9 cellular contexts compared by ENCODE assay signal in genomic region chr18:21851327-21851961, GRCh38.
A peak's percentile ranks its signal among the peaks of the same experiment; 100 is the strongest.
DNase-seq lines count a peak whose midpoint lies in the region; ATAC-seq, FAIRE-seq and TF ChIP-seq lines count a peak whose summit lies in the region.
"Had no signal": no experiment of that assay in that cellular context is flagged by ENCODE, and none has a peak within 500 bp of the region (broad histone marks: within the 10 kb centered on the region; RNA-seq: fewer than 3 reads in every experiment).

No MANE protein-coding gene starts in this region.

- H3K9me3 ChIP-seq in IMR-90 (ENCODE audit: control insufficient read depth, insufficient read depth, low read length) (no peaks in the 10 kb centered on the region), mesenchymal stem cell (ENCODE audit: control insufficient read depth, low read length) (no peaks in the 10 kb centered on the region)

- H2AK5ac ChIP-seq in IMR-90 (ENCODE audit: low read depth, low read length) (no peak overlapping the region), mesenchymal stem cell (ENCODE audit: low read length, severe bottlenecking) (no peak overlapping the region)

- no peak overlapping the region for H3K23ac ChIP-seq in IMR-90 (ENCODE audit: low read depth, low read length)
- H3K23ac ChIP-seq in mesenchymal stem cell (ENCODE audit: low read length in 2 of 2) = no peak overlapping the region

- BruUV-seq in IMR-90 (replicated peaks; lab: Mats Ljungman, UMichigan) = no TSS peak

- CTCF ChIA-PET in IMR-90 (lab: Yijun Ruan, JAX) = interaction anchor here (1.4 kb wide), 1 partner anchor 32 kb away, joined by 4 read pairs; no protein-coding TSS in a partner anchor

- no peak for TF ChIP-seq RAD21 in IMR-90 (IDR thresholded peaks at IDR 0.05; ENCODE audit: low read length)

- no peak overlapping the region for H4K5ac ChIP-seq in IMR-90 (ENCODE audit: low read depth, low read length)

- TF ChIP-seq POLR2A in IMR-90 (IDR thresholded peaks at IDR 0.05; ENCODE audit: low read depth, low read length) = no peak

- peak; percentile 39 for TF ChIP-seq CTCF in D721Med (IDR thresholded peaks at IDR 0.05; ENCODE audit: insufficient read depth, missing control alignments)
- peak; percentile 38 for TF ChIP-seq CTCF in IMR-90 (conservative IDR thresholded peaks at IDR 0.05; ENCODE audit: low read depth, low read length)

- H4K91ac ChIP-seq in IMR-90 (ENCODE audit: insufficient read depth, low read depth, low read length) (no peak overlapping the region), mesenchymal stem cell (ENCODE audit: low read length) (no peak overlapping the region)

- POLR2A ChIA-PET in IMR-90 (lab: Charles Lee; ENCODE audit: unreplicated experiment) = no interaction called here

- FAIRE-seq in D721Med (lab: Jason Lieb, UNC) = peak; percentile 11

- H4K8ac ChIP-seq in IMR-90 (ENCODE audit: low read depth in 2 of 2, low read length in 2 of 2) = no peak overlapping the region
- H4K8ac ChIP-seq in mesenchymal stem cell (ENCODE audit: low read length) = no peak overlapping the region

- H2AK9ac ChIP-seq in IMR-90 (replicated peaks; ENCODE audit: low read depth, low read length, poor library complexity) = no peak overlapping the region

- no peak overlapping the region for H2AFZ ChIP-seq in IMR-90 (replicated peaks; ENCODE audit: low read length, poor library complexity)
- H2AFZ ChIP-seq in mesenchymal stem cell (ENCODE audit: low read depth, low read length) = no peak overlapping the region

- DNase-seq in D721Med (ENCODE audit: insufficient read length, low spot score) (no peak), IMR-90 (peak; percentile 11), cerebellar cortex (ENCODE audit: low spot score) (peak; percentile 56), mesenchymal stem cell (peak; percentile 24), occipital lobe (lab: John Stamatoyannopoulos, UW) (no peak), NCI-H446 (lab: John Stamatoyannopoulos, UW) (no peak)
- DNase-seq in stimulated activated naive CD8-positive, alpha-beta T cell treated with anti-CD3 and anti-CD28 coated beads, Interleukin-15, Interleukin-2, amounts not matched to agents 100 U/mL and 50 U/mL, for 24 hours = no peak
- DNase-seq: activated CD8-positive, alpha-beta memory T cell treated with anti-CD3 and anti-CD28 coated beads for 24 hours had no signal

- no peak overlapping the region for H2BK15ac ChIP-seq in IMR-90 (ENCODE audit: low read depth, low read length)
- no peak overlapping the region for H2BK15ac ChIP-seq in mesenchymal stem cell (ENCODE audit: low read depth, poor library complexity, severe bottlenecking)

- H3K79me1 ChIP-seq in IMR-90 (ENCODE audit: low read depth in 1 of 2, low read length in 2 of 2) (peaks cover 2 to 8% of the 10 kb centered on the region in 2 experiments; a peak in 1 of 4 replicates), mesenchymal stem cell (replicated peaks; ENCODE audit: low read length, poor library complexity, severe bottlenecking) (peaks cover 10% of the 10 kb centered on the region)

- H3K4me1 ChIP-seq in IMR-90 (ENCODE audit: control insufficient read depth, insufficient read depth, low read length) = no peaks in the 10 kb centered on the region
- no peaks in the 10 kb centered on the region for H3K4me1 ChIP-seq in mesenchymal stem cell (ENCODE audit: control insufficient read depth, insufficient read depth, low read depth, low read length)

- no peak overlapping the region for H3K56ac ChIP-seq in IMR-90 (ENCODE audit: extremely low read depth, insufficient read depth, low read length)

- intact Hi-C loops in IMR-90 (cut with micrococcal nuclease) = loop anchor here (5.0 to 10.0 kb wide), 3 partner anchors 107 to 364 kb away; partner anchors contain the start of gene MIB1

- H3K4ac ChIP-seq in IMR-90 (ENCODE audit: low read depth, low read length) = no peak overlapping the region
- no peak overlapping the region for H3K4ac ChIP-seq in mesenchymal stem cell (ENCODE audit: low read depth in 1 of 2, low read length in 2 of 2)

- in situ Hi-C loops in IMR-90 (cut with MboI; ENCODE audit: low sequenced_read_pairs) = no loop called here

- peaks cover 9% of the 10 kb centered on the region for H3K36me3 ChIP-seq in IMR-90 (ENCODE audit: control insufficient read depth, insufficient read depth, low read length)
- peaks cover 3 to 37% of the 10 kb centered on the region in 2 experiments for H3K36me3 ChIP-seq in mesenchymal stem cell (ENCODE audit: control insufficient read depth in 1 of 2, insufficient read depth in 2 of 2, low read depth in 1 of 2, low read length in 2 of 2)

- H3K18ac ChIP-seq in IMR-90 (ENCODE audit: low read depth, low read length) = no peak overlapping the region
- no peak overlapping the region for H3K18ac ChIP-seq in mesenchymal stem cell (ENCODE audit: low read depth in 1 of 2, low read length in 2 of 2)

- H2BK120ac ChIP-seq in IMR-90 (ENCODE audit: low read depth, low read length) (no peak overlapping the region), mesenchymal stem cell (ENCODE audit: low read depth, low read length) (no peak overlapping the region)

- no peak overlapping the region for H3K4me3 ChIP-seq in IMR-90 (ENCODE audit: insufficient read depth, low read depth, low read length)
- H3K4me3 ChIP-seq in mesenchymal stem cell (ENCODE audit: insufficient read depth in 1 of 2, low read depth in 1 of 2, low read length in 2 of 2) = no peak overlapping the region

- H3K27me3 ChIP-seq in IMR-90 (ENCODE audit: control insufficient read depth, insufficient read depth, low read length) (no peaks in the 10 kb centered on the region), mesenchymal stem cell (ENCODE audit: control insufficient read depth in 1 of 2, insufficient read depth in 1 of 2, low read length in 2 of 2) (no peaks in the 10 kb centered on the region)

- no peak overlapping the region for H3K9ac ChIP-seq in IMR-90 (ENCODE audit: low read depth, low read length)
- H3K9ac ChIP-seq in mesenchymal stem cell (ENCODE audit: low read length) = no peak overlapping the region

- H3K27ac ChIP-seq in IMR-90 (ENCODE audit: insufficient read depth, low read length) = no peak overlapping the region
- no peak overlapping the region for H3K27ac ChIP-seq in mesenchymal stem cell (ENCODE audit: low read length, poor library complexity, severe bottlenecking)

- no CpG with 5 or more reads among the region's 5 CpGs for WGBS in IMR-90 (ENCODE audit: extremely low coverage in 2 of 2, insufficient read length in 1 of 2), 2 experiments
- WGBS in mesenchymal stem cell = 86% methylated on average over 3 of the region's 5 CpGs

- H3K9me1 ChIP-seq in IMR-90 (ENCODE audit: insufficient read depth, low read length) = no peaks in the 10 kb centered on the region; the same call in 1 of the 2 replicates

- no peak overlapping the region for H2BK20ac ChIP-seq in IMR-90 (ENCODE audit: low read depth, low read length)

- no peak overlapping the region for H2BK12ac ChIP-seq in mesenchymal stem cell (ENCODE audit: low read length in 2 of 2)

- H2BK5ac ChIP-seq in IMR-90 (ENCODE audit: low read depth, low read length, poor library complexity, severe bottlenecking) (no peak overlapping the region), mesenchymal stem cell (ENCODE audit: low read depth, low read length, poor library complexity, severe bottlenecking) (no peak overlapping the region)

- H3K14ac ChIP-seq in IMR-90 (replicated peaks; ENCODE audit: low read depth, low read length) (no peak overlapping the region), mesenchymal stem cell (ENCODE audit: low read length in 2 of 2) (no peak overlapping the region)

- ATAC-seq in IMR-90 (ENCODE audit: low read depth) (peak; percentile 48), HG03378 (IDR thresholded peaks at IDR 0.05; ENCODE audit: unreplicated experiment) (no peak)
- ATAC-seq in stimulated activated naive CD8-positive, alpha-beta T cell treated with anti-CD3 and anti-CD28 coated beads, Interleukin-15, Interleukin-2, amounts not matched to agents 100 U/mL and 50 U/mL, for 24 hours = no peak

- H3K4me2 ChIP-seq in IMR-90 (ENCODE audit: low read depth, low read length) (no peak overlapping the region), mesenchymal stem cell (ENCODE audit: low read length, poor library complexity, severe bottlenecking) (no peak overlapping the region)

- dilution Hi-C loops in IMR-90 (cut with HindIII; ENCODE audit: low sequenced_read_pairs, unreplicated experiment) = no loop called here

- H4K20me1 ChIP-seq in IMR-90 (ENCODE audit: insufficient read depth, low read length) = no peaks in the 10 kb centered on the region

TF ChIP-seq in IMR-90, 13 proteins besides CTCF, POLR2A, EP300 and RAD21:
- TF ChIP-seq NFE2L2 (IDR thresholded peaks at IDR 0.05; ENCODE audit: low read depth, low read length) = no peak
- no peak for TF ChIP-seq FOS (IDR thresholded peaks at IDR 0.05; ENCODE audit: low read depth, low read length)
- no peak for TF ChIP-seq SMC3 (IDR thresholded peaks at IDR 0.05; ENCODE audit: low read depth, low read length)
- no peak for TF ChIP-seq MXI1 (IDR thresholded peaks at IDR 0.05; ENCODE audit: borderline replicate concordance, low read depth, low read length)
- no peak for TF ChIP-seq BHLHE40 (IDR thresholded peaks at IDR 0.05; ENCODE audit: low read depth, low read length)
- TF ChIP-seq CHD1 (IDR thresholded peaks at IDR 0.05; ENCODE audit: low read depth, low read length) = no peak
- TF ChIP-seq MAFK (IDR thresholded peaks at IDR 0.05; ENCODE audit: low read depth, low read length) = no peak
- TF ChIP-seq MAZ (IDR thresholded peaks at IDR 0.05; ENCODE audit: borderline replicate concordance, low read depth, low read length) = no peak
- TF ChIP-seq RFX5 (IDR thresholded peaks at IDR 0.05; ENCODE audit: low read depth, low read length) = no peak
- TF ChIP-seq CEBPB (IDR thresholded peaks at IDR 0.05; ENCODE audit: low read depth, low read length) = no peak
- TF ChIP-seq RCOR1 (IDR thresholded peaks at IDR 0.05; ENCODE audit: insufficient replicate concordance, low read length) = no peak

Comparison
In these comparisons a context has a peak if more than half of its experiments do, and no peak if none do; other contexts are left out.
1. DNase-seq: peak in IMR-90 (single experiment), cerebellar cortex (single experiment) and mesenchymal stem cell (single experiment); none in D721Med (single experiment), stimulated activated naive CD8-positive, alpha-beta T cell treated with anti-CD3 and anti-CD28 coated beads, Interleukin-15, Interleukin-2, amounts not matched to agents 100 U/mL and 50 U/mL, for 24 hours (single experiment), occipital lobe (single experiment) and NCI-H446 (0 of 2).